Comparison of ENCODE assay signal across 27 cellular contexts in the genomic region with DNA sequence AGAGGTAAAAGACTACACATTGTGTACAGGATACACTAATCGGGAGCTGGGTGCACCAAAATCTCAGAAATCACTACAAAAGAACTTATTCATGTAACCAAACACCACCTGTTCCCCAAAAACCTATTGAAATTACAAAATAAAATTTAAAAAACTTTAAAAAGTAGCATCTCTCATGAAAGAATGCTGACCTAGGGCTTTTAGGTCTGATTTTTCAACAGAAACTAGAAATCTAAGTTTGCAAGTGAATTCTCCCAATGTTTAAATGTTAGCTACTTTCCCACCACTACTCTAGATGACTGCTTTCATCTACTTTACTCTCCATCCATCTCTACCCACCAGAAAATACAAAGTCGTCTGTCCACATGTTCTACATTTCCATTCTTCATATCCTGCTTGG.
"Had no signal": no experiment of that assay in that cellular context is flagged by ENCODE, and none has a peak within 500 bp of the region (broad histone marks: within the 10 kb centered on the region; RNA-seq: fewer than 3 reads in every experiment).

No MANE protein-coding gene starts in this region.

- H3K4me1 ChIP-seq: colonic mucosa, esophagus muscularis mucosa, esophagus squamous epithelium, foreskin keratinocyte, gastrocnemius medialis, gastroesophageal sphincter, heart left ventricle, heart right ventricle had no signal

- H3K9me3 ChIP-seq: colonic mucosa, esophagus muscularis mucosa, esophagus squamous epithelium, gastrocnemius medialis, gastroesophageal sphincter, heart left ventricle, heart right ventricle had no signal

- H3K36me3 ChIP-seq: colonic mucosa, esophagus muscularis mucosa, esophagus squamous epithelium, gastrocnemius medialis, gastroesophageal sphincter, heart left ventricle, heart right ventricle had no signal

- FAIRE-seq: endometrium, endothelial cell of umbilical vein, frontal cortex had no signal

- H3K27ac ChIP-seq: colonic mucosa, coronary artery, dorsolateral prefrontal cortex, epithelial cell of prostate, esophagus muscularis mucosa, esophagus squamous epithelium, foreskin keratinocyte, gastrocnemius medialis, gastroesophageal sphincter, heart left ventricle, heart right ventricle had no signal

- DNase-seq: colonic mucosa; cortex of kidney; dermis blood vessel endothelial cell; dorsolateral prefrontal cortex; effector CD4-positive, alpha-beta T cell; effector CD8-positive, alpha-beta T cell; effector memory CD4-positive, alpha-beta T cell; effector memory CD8-positive, alpha-beta T cell; endodermal cell; erythroblast; esophagus squamous epithelium; foreskin fibroblast; foreskin keratinocyte; foreskin melanocyte; gastrocnemius medialis; glutamatergic neuron; head of caudate nucleus; heart left ventricle; heart right ventricle had no signal

- ATAC-seq: effector memory CD8-positive, alpha-beta T cell; esophagus mucosa; foreskin keratinocyte; gastrocnemius medialis; gastroesophageal sphincter; heart left ventricle; heart right ventricle had no signal

- H3K4me3 ChIP-seq: colonic mucosa, coronary artery, dorsolateral prefrontal cortex, esophagus muscularis mucosa, esophagus squamous epithelium, gastrocnemius medialis, gastroesophageal sphincter, heart left ventricle, heart right ventricle had no signal

- H3K27me3 ChIP-seq: colonic mucosa, esophagus muscularis mucosa, esophagus squamous epithelium, foreskin keratinocyte, gastrocnemius medialis, gastroesophageal sphincter had no signal
